In the genomic region with DNA sequence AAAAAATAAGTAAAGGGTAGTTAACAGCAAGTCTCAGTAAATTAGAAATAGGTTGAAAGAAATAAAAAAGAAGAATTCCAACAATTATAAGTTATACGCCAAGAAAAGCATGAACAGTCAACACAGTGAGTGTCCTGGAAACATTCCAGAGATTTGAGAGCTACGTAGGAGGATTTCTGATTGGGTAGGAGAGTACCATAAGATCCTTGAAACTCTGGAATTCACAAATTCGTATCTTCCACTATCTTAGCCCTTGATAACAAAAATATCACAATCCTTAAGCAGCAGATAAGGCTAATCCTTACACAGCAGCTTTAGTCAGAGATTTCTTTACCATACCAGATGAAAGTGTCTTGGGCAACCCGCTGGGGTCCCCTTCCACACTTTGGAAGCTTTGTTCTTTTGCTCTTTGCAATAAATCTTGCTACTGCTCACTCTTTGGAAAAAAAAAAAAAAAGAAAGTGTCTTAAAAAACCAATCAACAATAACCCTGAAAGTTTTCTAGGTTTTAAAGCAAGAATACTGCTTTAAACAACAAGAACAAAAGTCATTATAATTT, we compare ENCODE assay signal across 15 cellular contexts. TPM values are rescaled to one million over a fixed set of nuclear protein-coding genes. Genes with fewer than 3 reads are reported as not detected.
DNase-seq lines count a peak whose midpoint lies in the region; ATAC-seq and TF ChIP-seq lines count a peak whose summit lies in the region.
"Had no signal": no experiment of that assay in that cellular context is flagged by ENCODE, and none has a peak within 500 bp of the region (broad histone marks: within the 10 kb centered on the region; RNA-seq: fewer than 3 reads in every experiment).

No MANE protein-coding gene starts in this region.

- peak overlapping the region; percentile 71 to 80 (median 79) for H3K27ac Mint-ChIP-seq in nephron
- no peak overlapping the region for H3K27ac Mint-ChIP-seq in T-helper 17 cell
- H3K27ac Mint-ChIP-seq: CD14-positive monocyte; stimulated activated effector memory CD8-positive, alpha-beta T cell treated with anti-CD3 and anti-CD28 coated beads, Interleukin-12 subunit alpha, Interleukin-12 subunit beta, amount 100 ng/mL, for 72 hours had no signal

- ATAC-seq in T-helper 17 cell, result no peak
- ATAC-seq: stimulated activated effector memory CD8-positive, alpha-beta T cell treated with anti-CD3 and anti-CD28 coated beads, Interleukin-12 subunit alpha, Interleukin-12 subunit beta, amount 100 ng/mL, for 72 hours had no signal

- no peak for TF ChIP-seq CTCF in epithelial cell of proximal tubule (conservative IDR thresholded peaks at IDR 0.05; ENCODE audit: low read depth, low read length)
- TF ChIP-seq CTCF in nephron (IDR thresholded peaks at IDR 0.05; ENCODE audit: unreplicated experiment in 3 of 3), result no peak

- peak; percentile 16 for DNase-seq in AG08396 (ENCODE audit: low spot score)
- DNase-seq in LHCN-M2 (ENCODE audit: low read depth), result peak; percentile 50
- DNase-seq in epithelial cell of proximal tubule (ENCODE audit: low read depth), result peak; percentile 39
- DNase-seq in T-helper 17 cell, result no peak
- DNase-seq in cerebellar cortex (ENCODE audit: low spot score), result no peak
- DNase-seq in SW 1271 (lab: John Stamatoyannopoulos, UW), result no peak
- no peak for DNase-seq in H4 (ENCODE audit: low spot score)
- DNase-seq: activated CD8-positive, alpha-beta memory T cell treated with anti-CD3 and anti-CD28 coated beads, Interleukin-2, amount 50 U/mL, for 48 hours; anterior cingulate cortex; MV-4-11; NCI-H2227 treated with DMSO at 0.1 percent for 48 hours had no signal

- H3K36me3 Mint-ChIP-seq in nephron (ENCODE audit: low read depth), result peaks cover 5% of the 10 kb centered on the region
- no peaks in the 10 kb centered on the region for H3K36me3 Mint-ChIP-seq in T-helper 17 cell (ENCODE audit: low read depth)
- H3K36me3 Mint-ChIP-seq: stimulated activated effector memory CD8-positive, alpha-beta T cell treated with anti-CD3 and anti-CD28 coated beads, Interleukin-12 subunit alpha, Interleukin-12 subunit beta, amount 100 ng/mL, for 72 hours had no signal

- H3K4me3 Mint-ChIP-seq in nephron (peak overlapping the region in 2 of 3 experiments; percentile 5 to 10), T-helper 17 cell (no peak overlapping the region)
- H3K4me3 Mint-ChIP-seq: CD14-positive monocyte; neural crest cell; stimulated activated effector memory CD8-positive, alpha-beta T cell treated with anti-CD3 and anti-CD28 coated beads, Interleukin-12 subunit alpha, Interleukin-12 subunit beta, amount 100 ng/mL, for 72 hours had no signal

- no peaks in the 10 kb centered on the region for H3K27me3 Mint-ChIP-seq in nephron (ENCODE audit: low read depth)
- no peaks in the 10 kb centered on the region for H3K27me3 Mint-ChIP-seq in T-helper 17 cell

- H3K4me3 ChIP-seq in epithelial cell of proximal tubule (ENCODE audit: low read depth, low read length), result no peak overlapping the region

- peaks cover 38% of the 10 kb centered on the region for H3K4me1 Mint-ChIP-seq in nephron
- H3K4me1 Mint-ChIP-seq in T-helper 17 cell, result peaks cover 15% of the 10 kb centered on the region

- H3K9me3 Mint-ChIP-seq in nephron, result peaks cover 4% of the 10 kb centered on the region
- H3K9me3 Mint-ChIP-seq: stimulated activated effector memory CD8-positive, alpha-beta T cell treated with anti-CD3 and anti-CD28 coated beads, Interleukin-12 subunit alpha, Interleukin-12 subunit beta, amount 100 ng/mL, for 72 hours had no signal

- H3K9me3 ChIP-seq in T-helper 17 cell (ENCODE audit: control insufficient read depth, low read length, poor library complexity, severe bottlenecking), result no peaks in the 10 kb centered on the region

RNA-seq across cellular contexts. Expression of gene TPK1, which starts 8.2 kb away (rescaled TPM):
- total RNA-seq in LHCN-M2 (2014; rRNA removed) (1.5 and 2.3 TPM in 2 replicates), epithelial cell of proximal tubule (1.2 and 2.2 TPM in 2 replicates), T-helper 17 cell (10 to 100 TPM; 20.3 to 21.7 TPM)
- polyA plus RNA-seq in LHCN-M2 (2012), result 2.3 TPM
- total RNA-seq in H4 (2014; rRNA removed; shearing (Covaris generic)), result 6.2 and 6.5 TPM in 2 replicates

Comparison
In these comparisons a context has a peak if more than half of its experiments do, and no peak if none do; other contexts are left out.
1. DNase-seq: peak in AG08396 (single experiment), LHCN-M2 (single experiment) and epithelial cell of proximal tubule (single experiment); none in T-helper 17 cell (0 of 3), cerebellar cortex (single experiment), SW 1271 (0 of 2) and H4 (single experiment).